24 cellular contexts compared by ENCODE assay signal in the genomic region with DNA sequence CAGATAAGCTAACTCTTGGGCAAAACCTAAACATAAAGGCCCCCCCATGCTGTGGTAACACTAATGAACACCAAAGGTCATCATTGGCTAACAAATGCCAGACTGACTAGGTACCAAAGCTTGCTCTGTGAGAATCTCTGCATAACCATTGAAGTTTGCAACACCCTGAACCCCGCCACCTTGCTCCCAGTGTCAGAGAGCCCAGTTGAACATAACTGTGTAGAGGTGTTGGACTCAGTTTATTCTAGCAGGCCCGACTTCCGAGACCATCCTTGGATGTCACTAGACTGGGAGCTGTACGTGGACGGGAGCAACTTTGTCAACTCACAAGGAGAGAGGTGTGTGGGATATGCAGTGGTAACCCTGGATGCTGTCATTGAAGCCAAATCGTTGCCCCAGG.
"Had no signal": no experiment of that assay in that cellular context is flagged by ENCODE, and none has a peak within 500 bp of the region (broad histone marks: within the 10 kb centered on the region; RNA-seq: fewer than 3 reads in every experiment).

No MANE protein-coding gene starts in this region.

- H3K27ac Mint-ChIP-seq: dendritic cell treated with granulocyte-macrophage colony-stimulating factor and Interleukin-4, amounts not matched to agents 40 ng/mL and 50 ng/mL, for 4 days; effector memory CD8-positive, alpha-beta T cell; endodermal cell; mesothelial cell of epicardium had no signal

- H3K27me3 ChIP-seq: colonic mucosa, foreskin keratinocyte, gastroesophageal sphincter, heart right ventricle, left lung had no signal

- H3K4me3 Mint-ChIP-seq: dendritic cell treated with granulocyte-macrophage colony-stimulating factor and Interleukin-4, amounts not matched to agents 40 ng/mL and 50 ng/mL, for 4 days; effector memory CD8-positive, alpha-beta T cell; endodermal cell; mesothelial cell of epicardium had no signal

- H3K27ac ChIP-seq: colonic mucosa, epithelial cell of prostate, foreskin keratinocyte, gastroesophageal sphincter, heart right ventricle, left lung, lower lobe of right lung had no signal

- H3K36me3 Mint-ChIP-seq: mesothelial cell of epicardium had no signal

- H3K9me3 ChIP-seq: colonic mucosa had no signal

- FAIRE-seq: endometrium, frontal cortex, islet of Langerhans, keratinocyte had no signal

- ATAC-seq: effector memory CD8-positive, alpha-beta T cell; esophagus mucosa; foreskin keratinocyte; gastroesophageal sphincter; heart right ventricle; left cardiac atrium; left lung; left ventricle myocardium superior; lower lobe of right lung; mucosa of descending colon had no signal

- H3K27me3 Mint-ChIP-seq: dendritic cell treated with granulocyte-macrophage colony-stimulating factor and Interleukin-4, amounts not matched to agents 40 ng/mL and 50 ng/mL, for 4 days; effector memory CD8-positive, alpha-beta T cell had no signal

- H3K36me3 ChIP-seq: colonic mucosa, gastroesophageal sphincter, heart right ventricle, left lung, lower lobe of right lung had no signal

- H3K4me1 Mint-ChIP-seq: endodermal cell, mesothelial cell of epicardium had no signal

- DNase-seq: colonic mucosa; cortex of kidney; effector CD8-positive, alpha-beta T cell; effector memory CD8-positive, alpha-beta T cell; endodermal cell; erythroblast; foreskin keratinocyte; heart right ventricle; hippocampal formation; left cardiac atrium; left lung; left ventricle myocardium superior; lower lobe of right lung; mesenchymal stem cell; mucosa of descending colon had no signal

- H3K4me3 ChIP-seq: colonic mucosa, gastroesophageal sphincter, heart right ventricle, left lung, lower lobe of right lung, mucosa of descending colon had no signal

- H3K4me1 ChIP-seq: colonic mucosa, foreskin keratinocyte, gastroesophageal sphincter, heart right ventricle, left lung, lower lobe of right lung had no signal
